Comparison of ENCODE assay signal across 40 cellular contexts in the genomic region with DNA sequence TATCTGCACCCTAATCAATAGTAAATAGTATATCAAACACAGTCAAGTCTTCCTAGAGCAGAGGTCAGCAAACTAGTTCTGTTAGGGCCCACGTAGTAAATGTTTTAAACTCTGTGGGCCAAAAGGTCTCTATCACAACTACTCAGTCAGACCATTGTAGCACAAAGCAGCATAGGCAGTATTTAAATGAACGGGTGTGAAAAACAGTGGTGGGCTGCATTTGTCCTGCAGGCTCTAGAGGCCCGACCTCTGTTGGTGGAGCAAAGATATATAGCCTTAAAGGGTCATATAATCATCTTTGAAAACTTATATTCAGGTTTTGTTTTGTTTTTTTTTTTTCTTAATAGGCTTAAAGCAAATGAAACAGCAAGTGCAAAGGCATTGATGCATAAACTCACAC.
"Had no signal": no experiment of that assay in that cellular context is flagged by ENCODE, and none has a peak within 500 bp of the region (broad histone marks: within the 10 kb centered on the region; RNA-seq: fewer than 3 reads in every experiment).

No MANE protein-coding gene starts in this region.

- H3K27me3 ChIP-seq: adrenal gland, body of pancreas, breast epithelium, cardiac muscle cell, colonic mucosa, dorsolateral prefrontal cortex, esophagus muscularis mucosa, foreskin keratinocyte, gastrocnemius medialis had no signal

- H3K27ac ChIP-seq: adrenal gland, body of pancreas, breast epithelium, cardiac muscle cell, colonic mucosa, dorsolateral prefrontal cortex, esophagus muscularis mucosa, foreskin keratinocyte, gastrocnemius medialis, heart left ventricle, WERI-Rb-1 had no signal

- H3K9me3 Mint-ChIP-seq: activated CD4-positive, alpha-beta memory T cell treated with anti-CD3 and anti-CD28 coated beads for 36 hours had no signal

- H3K36me3 Mint-ChIP-seq: activated CD4-positive, alpha-beta memory T cell treated with anti-CD3 and anti-CD28 coated beads for 36 hours; activated CD8-positive, alpha-beta memory T cell treated with anti-CD3 and anti-CD28 coated beads, Interleukin-2, amount 10 ng/mL, durations not matched to agents 7 days and 5 days; activated naive CD4-positive, alpha-beta T cell treated with anti-CD3 and anti-CD28 coated beads, Interleukin-2, amount 50 U/mL, for 24 hours; activated naive CD8-positive, alpha-beta T cell treated with anti-CD3 and anti-CD28 coated beads for 36 hours had no signal

- H3K4me1 Mint-ChIP-seq: activated CD4-positive, alpha-beta T cell treated with anti-CD3 and anti-CD28 coated beads for 36 hours; activated CD4-positive, alpha-beta T cell treated with anti-CD3 and anti-CD28 coated beads, Interleukin-2, amount 10 ng/mL, durations not matched to agents 24 days and 14 days; activated CD8-positive, alpha-beta memory T cell treated with anti-CD3 and anti-CD28 coated beads, Interleukin-2, amount 10 ng/mL, durations not matched to agents 7 days and 5 days; activated naive CD4-positive, alpha-beta T cell treated with anti-CD3 and anti-CD28 coated beads, Interleukin-2, amount 50 U/mL, for 24 hours; activated naive CD8-positive, alpha-beta T cell treated with anti-CD3 and anti-CD28 coated beads for 36 hours; activated naive CD8-positive, alpha-beta T cell treated with anti-CD3 and anti-CD28 coated beads, Interleukin-2, amount 50 U/mL, for 24 hours; T-helper 17 cell had no signal

- H3K4me3 ChIP-seq: adrenal gland, body of pancreas, breast epithelium, cardiac muscle cell, colonic mucosa, dorsolateral prefrontal cortex, esophagus muscularis mucosa, gastrocnemius medialis, heart left ventricle had no signal

- H3K4me3 Mint-ChIP-seq: activated CD4-positive, alpha-beta memory T cell treated with anti-CD3 and anti-CD28 coated beads for 36 hours; activated CD4-positive, alpha-beta T cell treated with anti-CD3 and anti-CD28 coated beads for 36 hours; activated CD4-positive, alpha-beta T cell treated with anti-CD3 and anti-CD28 coated beads, Interleukin-2, amount 10 ng/mL, durations not matched to agents 24 days and 14 days; activated CD8-positive, alpha-beta memory T cell treated with anti-CD3 and anti-CD28 coated beads, Interleukin-2, amount 10 ng/mL, durations not matched to agents 7 days and 5 days; activated CD8-positive, alpha-beta T cell treated with anti-CD3 and anti-CD28 coated beads, Interleukin-2, amount 10 ng/mL, durations not matched to agents 7 days and 5 days; activated naive CD4-positive, alpha-beta T cell treated with anti-CD3 and anti-CD28 coated beads for 36 hours; activated naive CD4-positive, alpha-beta T cell treated with anti-CD3 and anti-CD28 coated beads, Interleukin-2, amount 50 U/mL, for 24 hours; activated naive CD8-positive, alpha-beta T cell treated with anti-CD3 and anti-CD28 coated beads for 36 hours; activated naive CD8-positive, alpha-beta T cell treated with anti-CD3 and anti-CD28 coated beads, Interleukin-2, amount 50 U/mL, for 24 hours; activated T-helper 1 cell treated with anti-CD3 and anti-CD28 coated beads, Interleukin-12 subunit alpha, Interleukin-12 subunit beta, Interleukin-2, Interleukin-4 antibody, amounts not matched to agents 30 ng/mL and 10 ng/mL and 1 ng/mL, durations not matched to agents 14 hours and 24 hours and 36 hours; dendritic cell treated with granulocyte-macrophage colony-stimulating factor and Interleukin-4, amounts not matched to agents 40 ng/mL and 50 ng/mL, for 4 days; T-helper 17 cell; T-helper 2 cell treated with Interferon-gamma antibody and Interleukin-4, amounts not matched to agents 5 μg/mL and 100 μg/mL, for 36 hours had no signal

- H3K36me3 ChIP-seq: adrenal gland, breast epithelium, cardiac muscle cell, colonic mucosa, esophagus muscularis mucosa, gastrocnemius medialis, heart left ventricle, WERI-Rb-1 had no signal

- H3K27ac Mint-ChIP-seq: activated CD4-positive, alpha-beta memory T cell treated with anti-CD3 and anti-CD28 coated beads for 36 hours; activated CD4-positive, alpha-beta T cell treated with anti-CD3 and anti-CD28 coated beads for 36 hours; activated CD4-positive, alpha-beta T cell treated with anti-CD3 and anti-CD28 coated beads, Interleukin-2, amount 10 ng/mL, durations not matched to agents 24 days and 14 days; activated CD8-positive, alpha-beta memory T cell treated with anti-CD3 and anti-CD28 coated beads, Interleukin-2, amount 10 ng/mL, durations not matched to agents 7 days and 5 days; activated CD8-positive, alpha-beta T cell treated with anti-CD3 and anti-CD28 coated beads, Interleukin-2, amount 10 ng/mL, durations not matched to agents 7 days and 5 days; activated naive CD4-positive, alpha-beta T cell treated with anti-CD3 and anti-CD28 coated beads for 36 hours; activated naive CD4-positive, alpha-beta T cell treated with anti-CD3 and anti-CD28 coated beads, Interleukin-2, amount 50 U/mL, for 24 hours; activated naive CD8-positive, alpha-beta T cell treated with anti-CD3 and anti-CD28 coated beads for 36 hours; activated naive CD8-positive, alpha-beta T cell treated with anti-CD3 and anti-CD28 coated beads, Interleukin-2, amount 50 U/mL, for 24 hours; activated T-helper 1 cell treated with anti-CD3 and anti-CD28 coated beads, Interleukin-12 subunit alpha, Interleukin-12 subunit beta, Interleukin-2, Interleukin-4 antibody, amounts not matched to agents 30 ng/mL and 10 ng/mL and 1 ng/mL, durations not matched to agents 14 hours and 24 hours and 36 hours; activated T-helper 2 cell treated with anti-CD3 and anti-CD28 coated beads, Interferon-gamma antibody, Interleukin-2, Interleukin-4, amounts not matched to agents 10 μg/mL and 5 μg/mL and 100 μg/mL, durations not matched to agents 14 hours and 24 hours and 36 hours; dendritic cell treated with granulocyte-macrophage colony-stimulating factor and Interleukin-4, amounts not matched to agents 40 ng/mL and 50 ng/mL, for 4 days; T-helper 17 cell; T-helper 2 cell treated with Interferon-gamma antibody and Interleukin-4, amounts not matched to agents 5 μg/mL and 100 μg/mL, for 36 hours had no signal

- DNase-seq: activated CD4-positive, alpha-beta memory T cell treated with anti-CD3 and anti-CD28 coated beads for 36 hours; activated CD4-positive, alpha-beta T cell treated with anti-CD3 and anti-CD28 coated beads for 36 hours; activated CD4-positive, alpha-beta T cell treated with anti-CD3 and anti-CD28 coated beads, Interleukin-2, amount 10 ng/mL, durations not matched to agents 24 days and 14 days; activated CD4-positive, CD25-positive, alpha-beta regulatory T cell; activated CD4-positive, CD25-positive, alpha-beta regulatory T cell treated with anti-CD3 and anti-CD28 coated beads, Interleukin-2, amount 50 U/mL, for 72 hours; activated CD8-positive, alpha-beta memory T cell treated with anti-CD3 and anti-CD28 coated beads, Interleukin-2, amount 10 ng/mL, durations not matched to agents 7 days and 5 days; activated CD8-positive, alpha-beta memory T cell treated with anti-CD3 and anti-CD28 coated beads, Interleukin-2, amount 50 U/mL, for 4 hours; activated CD8-positive, alpha-beta T cell treated with anti-CD3 and anti-CD28 coated beads, Interleukin-2, amount 10 ng/mL, durations not matched to agents 7 days and 5 days; activated effector memory CD4-positive, alpha-beta T cell treated with anti-CD3 and anti-CD28 coated beads, Interleukin-2, amount 50 U/mL, for 16 hours; activated naive CD4-positive, alpha-beta T cell treated with anti-CD3 and anti-CD28 coated beads for 36 hours; activated naive CD8-positive, alpha-beta T cell treated with anti-CD3 and anti-CD28 coated beads for 36 hours; activated naive CD8-positive, alpha-beta T cell treated with anti-CD3 and anti-CD28 coated beads, Interleukin-2, amount 50 U/mL, for 24 hours; activated T-cell treated with anti-CD3 and anti-CD28 coated beads, Interleukin-2, amount 50 U/mL, for 1 hour; activated T-cell treated with anti-CD3 and anti-CD28 coated beads, Interleukin-2, amount 50 U/mL, for 48 hours; adrenal gland; amygdala; aorta; body of pancreas; central memory CD4-positive, alpha-beta T cell; cerebellar nuclear complex; colonic mucosa; dorsolateral prefrontal cortex; effector memory CD4-positive, alpha-beta T cell; erythroblast; foreskin keratinocyte; gastrocnemius medialis; glutamatergic neuron; heart left ventricle; T-helper 1 cell; T-helper 17 cell; T1000; WERI-Rb-1 had no signal

- ATAC-seq: activated CD4-positive, alpha-beta T cell treated with anti-CD3 and anti-CD28 coated beads for 36 hours; activated CD8-positive, alpha-beta memory T cell treated with anti-CD3 and anti-CD28 coated beads, Interleukin-2, amount 10 ng/mL, durations not matched to agents 7 days and 5 days; activated CD8-positive, alpha-beta T cell treated with anti-CD3 and anti-CD28 coated beads, Interleukin-2, amount 10 ng/mL, durations not matched to agents 7 days and 5 days; activated naive CD8-positive, alpha-beta T cell treated with anti-CD3 and anti-CD28 coated beads, Interleukin-2, amount 50 U/mL, for 24 hours; body of pancreas; foreskin keratinocyte; gastrocnemius medialis; heart left ventricle; T-helper 17 cell had no signal

- H3K4me1 ChIP-seq: breast epithelium, colonic mucosa, esophagus muscularis mucosa, foreskin keratinocyte, gastrocnemius medialis had no signal

- H3K27me3 Mint-ChIP-seq: activated CD8-positive, alpha-beta memory T cell treated with anti-CD3 and anti-CD28 coated beads, Interleukin-2, amount 10 ng/mL, durations not matched to agents 7 days and 5 days; dendritic cell treated with granulocyte-macrophage colony-stimulating factor and Interleukin-4, amounts not matched to agents 40 ng/mL and 50 ng/mL, for 4 days; T-helper 17 cell had no signal

- H3K9me3 ChIP-seq: adrenal gland, body of pancreas, breast epithelium, colonic mucosa, esophagus muscularis mucosa, gastrocnemius medialis, heart left ventricle had no signal
